16 cellular contexts compared by ENCODE assay signal in genomic region chr22:41836551-41836950, GRCh38. TPM values are rescaled to one million over a fixed set of nuclear protein-coding genes. Genes with fewer than 3 reads are reported as not detected.
DNase-seq lines count a peak whose midpoint lies in the region; ATAC-seq and TF ChIP-seq lines count a peak whose summit lies in the region.
"Had no signal": no experiment of that assay in that cellular context is flagged by ENCODE, and none has a peak within 500 bp of the region (broad histone marks: within the 10 kb centered on the region; RNA-seq: fewer than 3 reads in every experiment).

No MANE protein-coding gene starts in this region.

- no peaks in the 10 kb centered on the region for H3K27me3 Mint-ChIP-seq in CD4-positive, CD25-positive, alpha-beta regulatory T cell
- H3K27me3 Mint-ChIP-seq in brain (peaks cover 13% of the 10 kb centered on the region), nephron progenitor cell (ENCODE audit: low read depth, poor library complexity) (no peaks in the 10 kb centered on the region)

- no peaks in the 10 kb centered on the region for H3K9me3 Mint-ChIP-seq in CD4-positive, CD25-positive, alpha-beta regulatory T cell
- peaks cover 0 to 8% (median 0%) of the 10 kb centered on the region in 5 experiments for H3K9me3 Mint-ChIP-seq in brain
- no peaks in the 10 kb centered on the region for H3K9me3 Mint-ChIP-seq in nephron progenitor cell
- H3K9me3 Mint-ChIP-seq: CD14-positive monocyte had no signal

- H3F3A ChIP-seq in DOHH2 (ENCODE audit: control insufficient read depth, insufficient read depth): peaks cover 10% of the 10 kb centered on the region

- no peak for DNase-seq in CD4-positive, CD25-positive, alpha-beta regulatory T cell
- DNase-seq in nephron progenitor cell (no peak), NCI-H526 (lab: John Stamatoyannopoulos, UW) (no peak), NCI-H526 treated with DMSO at 0.1 percent for 48 hours (lab: John Stamatoyannopoulos, UW) (no peak)
- DNase-seq: cerebellar nuclear complex; kidney; NCI-H2171; NK-92 treated with Interleukin-12 subunit alpha and Interleukin-12 subunit beta, amount 100 ng/mL, for 24 hours; SHP77; stimulated activated CD4-positive, alpha-beta T cell treated with anti-CD3 and anti-CD28 coated beads, Interleukin-15, amount 100 ng/mL, for 24 hours; T1000; testis had no signal

- H3K4me1 ChIP-seq in CD4-positive, CD25-positive, alpha-beta regulatory T cell (ENCODE audit: control insufficient read depth, insufficient read depth, low read length, poor library complexity, severe bottlenecking): peaks cover 17% of the 10 kb centered on the region
- H3K4me1 ChIP-seq in DOHH2 (ENCODE audit: control insufficient read depth, low read length): peaks cover 75% of the 10 kb centered on the region

- no peak for ATAC-seq in CD4-positive, CD25-positive, alpha-beta regulatory T cell (ENCODE audit: low read depth in 2 of 2)
- ATAC-seq in HG02588 (IDR thresholded peaks at IDR 0.05; ENCODE audit: unreplicated experiment): no peak

- no peaks in the 10 kb centered on the region for H3K27me3 ChIP-seq in CD4-positive, CD25-positive, alpha-beta regulatory T cell (ENCODE audit: control insufficient read depth, insufficient read depth, low read length)
- H3K27me3 ChIP-seq in DOHH2 (ENCODE audit: control insufficient read depth, low read length): no peaks in the 10 kb centered on the region
- H3K27me3 ChIP-seq: testis had no signal

- H3K36me3 Mint-ChIP-seq in CD4-positive, CD25-positive, alpha-beta regulatory T cell: peaks cover 25% of the 10 kb centered on the region
- H3K36me3 Mint-ChIP-seq in brain (peaks cover 65% of the 10 kb centered on the region), nephron progenitor cell (ENCODE audit: low read depth) (peaks cover 50% of the 10 kb centered on the region)

- peaks cover 33 to 69% (median 52%) of the 10 kb centered on the region in 4 donors for H3K4me1 Mint-ChIP-seq in CD4-positive, CD25-positive, alpha-beta regulatory T cell
- peaks cover 84% of the 10 kb centered on the region for H3K4me1 Mint-ChIP-seq in brain
- H3K4me1 Mint-ChIP-seq in nephron progenitor cell: peaks cover 63% of the 10 kb centered on the region

- peaks cover 6% of the 10 kb centered on the region for H3K36me3 ChIP-seq in CD4-positive, CD25-positive, alpha-beta regulatory T cell (ENCODE audit: control insufficient read depth, insufficient read depth, low read length)
- peaks cover 88% of the 10 kb centered on the region for H3K36me3 ChIP-seq in DOHH2 (ENCODE audit: control insufficient read depth, low read length)

- no peaks in the 10 kb centered on the region for H3K9me2 ChIP-seq in DOHH2 (replicated peaks; ENCODE audit: control insufficient read depth, low read length)

- H3K27ac Mint-ChIP-seq in CD4-positive, CD25-positive, alpha-beta regulatory T cell: peak overlapping the region in 2 of 3 donors; percentile 49 to 76
- H3K27ac Mint-ChIP-seq in brain (peak overlapping the region; percentile 8 to 95 (median 61)), nephron progenitor cell (peak overlapping the region; percentile 86)

- H3K9me3 ChIP-seq in CD4-positive, CD25-positive, alpha-beta regulatory T cell (ENCODE audit: control insufficient read depth in 2 of 2, low read length in 2 of 2): no peaks in the 10 kb centered on the region
- H3K9me3 ChIP-seq in DOHH2 (ENCODE audit: control insufficient read depth, insufficient read depth, low read length): peaks cover 5% of the 10 kb centered on the region; the same call in 1 of the 2 replicates
- H3K9me3 ChIP-seq: testis had no signal

- TF ChIP-seq CTCF in DOHH2 (IDR thresholded peaks at IDR 0.05; ENCODE audit: low read depth, low read length, poor library complexity, severe bottlenecking) (no peak), brain (conservative IDR thresholded peaks at IDR 0.05) (no peak), nephron progenitor cell (IDR thresholded peaks at IDR 0.05) (no peak)

- no peak overlapping the region for H3K4me3 ChIP-seq in CD4-positive, CD25-positive, alpha-beta regulatory T cell (ENCODE audit: low read depth, low read length)
- H3K4me3 ChIP-seq in DOHH2 (ENCODE audit: low read length): no peak overlapping the region
- H3K4me3 ChIP-seq: testis had no signal

- peaks cover 96% of the 10 kb centered on the region for H3K79me2 ChIP-seq in DOHH2 (ENCODE audit: control insufficient read depth, low read length)

- peaks cover 32% of the 10 kb centered on the region for H4K20me1 ChIP-seq in DOHH2 (ENCODE audit: control insufficient read depth, insufficient read depth, low read depth, low read length)

- H3K4me2 ChIP-seq in DOHH2 (ENCODE audit: low read length): peak overlapping the region; percentile 40

- no peak overlapping the region for H3K27ac ChIP-seq in CD4-positive, CD25-positive, alpha-beta regulatory T cell (ENCODE audit: insufficient read depth, low read length, poor library complexity, severe bottlenecking)
- H3K27ac ChIP-seq in DOHH2 (ENCODE audit: low read depth, low read length): peak overlapping the region; percentile 32
- H3K27ac ChIP-seq: testis had no signal

- peak overlapping the region in 2 of 4 donors; percentile 17 to 38 for H3K4me3 Mint-ChIP-seq in CD4-positive, CD25-positive, alpha-beta regulatory T cell
- H3K4me3 Mint-ChIP-seq in brain (peak overlapping the region; percentile 36 to 100 (median 62)), nephron progenitor cell (peak overlapping the region; percentile 5)
- H3K4me3 Mint-ChIP-seq: CD14-positive monocyte had no signal

RNA-seq across cellular contexts. Expression of gene SREBF2, which starts 3.6 kb away (rescaled TPM):
- 98.6 TPM for total RNA-seq in CD4-positive, CD25-positive, alpha-beta regulatory T cell
- polyA plus RNA-seq in CD4-positive, CD25-positive, alpha-beta regulatory T cell: 10 to 100 TPM; 12.8 to 14.7 (median 13.5) TPM
- polyA plus RNA-seq in brain (ENCODE audit: insufficient read depth, low read depth, low replicate concordance): 115 TPM

RNA-seq across cellular contexts. Expression of gene CCDC134, which starts 36.1 kb away (rescaled TPM):
- total RNA-seq in CD4-positive, CD25-positive, alpha-beta regulatory T cell: 21.1 TPM
- polyA plus RNA-seq in CD4-positive, CD25-positive, alpha-beta regulatory T cell: 1 to 10 TPM; 3.6 to 7.7 (median 5.3) TPM
- polyA plus RNA-seq in brain (ENCODE audit: insufficient read depth, low read depth, low replicate concordance): 3.7 TPM
